In genomic region chr2:74767618-74768017, GRCh38 we compare ENCODE assay signal across 20 cellular contexts.
"Had no signal": no experiment of that assay in that cellular context is flagged by ENCODE, and none has a peak within 500 bp of the region (broad histone marks: within the 10 kb centered on the region; RNA-seq: fewer than 3 reads in every experiment).

No MANE protein-coding gene starts in this region.

- H3K36me3 ChIP-seq: gastroesophageal sphincter, lower lobe of right lung, uterus had no signal

- H3K27ac ChIP-seq: hepatocyte, lower lobe of right lung, psoas muscle, uterus had no signal

- H3K4me3 ChIP-seq: coronary artery, gastroesophageal sphincter, hepatocyte, lower lobe of right lung, psoas muscle, testis, uterus had no signal

- H3K27me3 ChIP-seq: gastroesophageal sphincter, hepatocyte, testis, uterus had no signal

- H2AFZ ChIP-seq: hepatocyte had no signal

- H3K79me2 ChIP-seq: hepatocyte had no signal

- H3K4me2 ChIP-seq: hepatocyte had no signal

- H3K4me1 ChIP-seq: psoas muscle, uterus had no signal

- H3K9me3 ChIP-seq: gastroesophageal sphincter, lower lobe of right lung, psoas muscle, testis, uterus had no signal

- DNase-seq: activated CD4-positive, alpha-beta memory T cell treated with anti-CD3 and anti-CD28 coated beads, Interleukin-2, amount 10 ng/mL, durations not matched to agents 7 days and 5 days; activated CD4-positive, alpha-beta T cell treated with anti-CD3 and anti-CD28 coated beads for 1 hour; activated CD8-positive, alpha-beta memory T cell treated with anti-CD3 and anti-CD28 coated beads, Interleukin-2, amount 50 U/mL, for 4 hours; activated naive CD4-positive, alpha-beta T cell; activated naive CD8-positive, alpha-beta T cell treated with anti-CD3 and anti-CD28 coated beads, Interleukin-2, amount 50 U/mL, for 24 hours; caudate nucleus; effector CD8-positive, alpha-beta T cell; left cardiac atrium; lower lobe of right lung; naive thymus-derived CD8-positive, alpha-beta T cell; occipital lobe; psoas muscle; stimulated activated CD4-positive, alpha-beta T cell treated with anti-CD3 and anti-CD28 coated beads, Interleukin-4, amount 100 ng/mL, for 1 hour; stimulated activated CD8-positive, alpha-beta memory T cell treated with anti-CD3 and anti-CD28 coated beads, Interleukin-4, amount 100 ng/mL, for 48 hours; T-helper 9 cell; testis; uterus had no signal

- ATAC-seq: activated naive CD8-positive, alpha-beta T cell treated with anti-CD3 and anti-CD28 coated beads, Interleukin-2, amount 50 U/mL, for 24 hours; naive thymus-derived CD8-positive, alpha-beta T cell; psoas muscle had no signal
